Comparison of ENCODE assay signal across 1 cellular context in the genomic region with DNA sequence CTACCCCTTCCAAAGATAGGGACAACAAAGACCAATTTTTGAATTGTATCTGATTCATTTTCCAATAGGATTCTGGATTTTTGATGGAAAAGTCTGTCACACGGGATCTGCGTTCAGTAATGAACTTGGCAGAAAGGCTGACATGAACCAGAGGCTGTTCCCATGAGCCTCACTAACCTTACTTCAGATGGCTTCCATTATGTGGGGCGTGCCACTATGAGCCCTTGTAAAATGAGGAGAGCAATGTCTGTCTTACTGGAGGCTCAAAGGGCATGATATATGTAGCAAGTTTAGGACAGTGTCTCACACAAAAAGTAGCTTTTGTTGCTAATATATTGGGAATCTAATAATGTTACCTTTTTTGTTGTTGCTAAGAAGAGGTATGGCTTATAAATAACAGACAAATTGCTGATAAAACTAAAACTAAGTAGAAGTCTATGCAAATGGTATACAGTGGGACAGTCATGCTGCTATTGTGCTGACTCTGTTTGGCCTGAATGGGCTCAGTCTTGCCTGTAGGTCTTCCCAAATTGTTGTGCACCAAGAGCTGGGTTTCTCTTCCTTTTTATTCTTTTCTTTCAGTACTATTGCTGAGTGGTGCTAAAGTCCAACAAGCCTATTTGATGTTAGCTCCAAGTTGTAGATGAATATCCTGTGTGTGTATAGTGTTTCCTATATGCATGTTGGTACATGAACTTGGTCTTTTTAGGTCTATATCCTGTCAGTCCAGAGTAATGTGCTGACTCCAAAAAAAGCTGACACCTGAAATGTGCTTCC.
A peak's percentile ranks its signal among the peaks of the same experiment; 100 is the strongest.
TF ChIP-seq lines count a peak whose summit lies in the region.

No MANE protein-coding gene starts in this region.

TF ChIP-seq in HepG2, 621 proteins besides CTCF, POLR2A, EP300 and RAD21 (continued from another document):
- TF ChIP-seq, protein P1, sequence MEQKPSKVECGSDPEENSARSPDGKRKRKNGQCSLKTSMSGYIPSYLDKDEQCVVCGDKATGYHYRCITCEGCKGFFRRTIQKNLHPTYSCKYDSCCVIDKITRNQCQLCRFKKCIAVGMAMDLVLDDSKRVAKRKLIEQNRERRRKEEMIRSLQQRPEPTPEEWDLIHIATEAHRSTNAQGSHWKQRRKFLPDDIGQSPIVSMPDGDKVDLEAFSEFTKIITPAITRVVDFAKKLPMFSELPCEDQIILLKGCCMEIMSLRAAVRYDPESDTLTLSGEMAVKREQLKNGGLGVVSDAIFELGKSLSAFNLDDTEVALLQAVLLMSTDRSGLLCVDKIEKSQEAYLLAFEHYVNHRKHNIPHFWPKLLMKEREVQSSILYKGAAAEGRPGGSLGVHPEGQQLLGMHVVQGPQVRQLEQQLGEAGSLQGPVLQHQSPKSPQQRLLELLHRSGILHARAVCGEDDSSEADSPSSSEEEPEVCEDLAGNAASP (CRISPR knock-in tag; IDR thresholded peaks at IDR 0.05; ENCODE audit: borderline replicate concordance) = no peak
- TF ChIP-seq SIX4 (CRISPR knock-in tag; IDR thresholded peaks at IDR 0.05) (0 out of 2 replicates have a peak, but pooled peaks have one; percentile 28), ZNF775 (CRISPR knock-in tag; IDR thresholded peaks at IDR 0.05; ENCODE audit: borderline replicate concordance) (no peak), ASH2L (IDR thresholded peaks at IDR 0.05; ENCODE audit: insufficient read length, low read depth, low read length) (peak; percentile 32), ETV5 (CRISPR knock-in tag; IDR thresholded peaks at IDR 0.05; ENCODE audit: borderline replicate concordance) (peak; percentile 44; the same call in 1 of the 2 replicates), ZNF274 (CRISPR knock-in tag; IDR thresholded peaks at IDR 0.05) (no peak), ZNF660 (CRISPR knock-in tag; IDR thresholded peaks at IDR 0.05; ENCODE audit: borderline replicate concordance, low read depth) (no peak), NFE2L1 (CRISPR knock-in tag; IDR thresholded peaks at IDR 0.05; ENCODE audit: borderline replicate concordance) (no peak), SOX6 (IDR thresholded peaks at IDR 0.05) (no peak), SOX6 (CRISPR knock-in tag; IDR thresholded peaks at IDR 0.05) (peak; percentile 62), HDAC2 (CRISPR knock-in tag; IDR thresholded peaks at IDR 0.05) (peak; percentile 49; the same call in 1 of the 2 replicates), NCOR1 (IDR thresholded peaks at IDR 0.05; ENCODE audit: borderline replicate concordance, low read length) (peak; percentile 69), REPIN1 (CRISPR knock-in tag; IDR thresholded peaks at IDR 0.05; ENCODE audit: borderline replicate concordance, low read depth) (0 out of 2 replicates have a peak, but pooled peaks have one; percentile 49), HNF4G (IDR thresholded peaks at IDR 0.05; ENCODE audit: borderline replicate concordance, low read depth, low read length) (peak; percentile 26; the same call in 1 of the 2 replicates), HNF4G (CRISPR knock-in tag; IDR thresholded peaks at IDR 0.05; ENCODE audit: borderline replicate concordance, low read depth) (no peak), PCBP2 (optimal IDR thresholded peaks at IDR 0.05; ENCODE audit: low read depth, low read length, poor library complexity, severe bottlenecking) (no peak), ZNF644 (CRISPR knock-in tag; IDR thresholded peaks at IDR 0.05; ENCODE audit: low read depth) (peak; percentile 54; the same call in 1 of the 2 replicates), ZNF589 (CRISPR knock-in tag; conservative IDR thresholded peaks at IDR 0.05) (no peak), ZNF570 (CRISPR knock-in tag; IDR thresholded peaks at IDR 0.05; ENCODE audit: borderline replicate concordance) (no peak), ZMYM2 (CRISPR knock-in tag; IDR thresholded peaks at IDR 0.05) (no peak), EHMT2 (IDR thresholded peaks at IDR 0.05; ENCODE audit: borderline replicate concordance, low read depth, low read length) (0 out of 2 replicates have a peak, but pooled peaks have one; percentile 23), MED1 (CRISPR knock-in tag; IDR thresholded peaks at IDR 0.05) (0 out of 2 replicates have a peak, but pooled peaks have one; percentile 19), FOXP1 (IDR thresholded peaks at IDR 0.05) (no peak), FOXP1 (CRISPR knock-in tag; IDR thresholded peaks at IDR 0.05) (peak; percentile 16; the same call in 1 of the 2 replicates), NR3C1 (CRISPR knock-in tag; IDR thresholded peaks at IDR 0.05) (no peak), FLYWCH1 (CRISPR knock-in tag; IDR thresholded peaks at IDR 0.05) (no peak), FOXA1 (IDR thresholded peaks at IDR 0.05) (no peak), FOXA1 (CRISPR knock-in tag; IDR thresholded peaks at IDR 0.05) (peak; percentile 55), JUN (CRISPR knock-in tag; IDR thresholded peaks at IDR 0.05) (no peak), MYNN (CRISPR knock-in tag; IDR thresholded peaks at IDR 0.05; ENCODE audit: low read depth) (no peak), U2AF2 (IDR thresholded peaks at IDR 0.05; ENCODE audit: low read depth, low read length) (no peak), NAIF1 (CRISPR knock-in tag; IDR thresholded peaks at IDR 0.05; ENCODE audit: borderline replicate concordance) (no peak)
- TF ChIP-seq, protein P2, sequence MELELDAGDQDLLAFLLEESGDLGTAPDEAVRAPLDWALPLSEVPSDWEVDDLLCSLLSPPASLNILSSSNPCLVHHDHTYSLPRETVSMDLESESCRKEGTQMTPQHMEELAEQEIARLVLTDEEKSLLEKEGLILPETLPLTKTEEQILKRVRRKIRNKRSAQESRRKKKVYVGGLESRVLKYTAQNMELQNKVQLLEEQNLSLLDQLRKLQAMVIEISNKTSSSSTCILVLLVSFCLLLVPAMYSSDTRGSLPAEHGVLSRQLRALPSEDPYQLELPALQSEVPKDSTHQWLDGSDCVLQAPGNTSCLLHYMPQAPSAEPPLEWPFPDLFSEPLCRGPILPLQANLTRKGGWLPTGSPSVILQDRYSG (CRISPR knock-in tag; IDR thresholded peaks at IDR 0.05) = no peak
- TF ChIP-seq, protein P3, sequence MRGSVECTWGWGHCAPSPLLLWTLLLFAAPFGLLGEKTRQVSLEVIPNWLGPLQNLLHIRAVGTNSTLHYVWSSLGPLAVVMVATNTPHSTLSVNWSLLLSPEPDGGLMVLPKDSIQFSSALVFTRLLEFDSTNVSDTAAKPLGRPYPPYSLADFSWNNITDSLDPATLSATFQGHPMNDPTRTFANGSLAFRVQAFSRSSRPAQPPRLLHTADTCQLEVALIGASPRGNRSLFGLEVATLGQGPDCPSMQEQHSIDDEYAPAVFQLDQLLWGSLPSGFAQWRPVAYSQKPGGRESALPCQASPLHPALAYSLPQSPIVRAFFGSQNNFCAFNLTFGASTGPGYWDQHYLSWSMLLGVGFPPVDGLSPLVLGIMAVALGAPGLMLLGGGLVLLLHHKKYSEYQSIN (CRISPR knock-in tag; IDR thresholded peaks at IDR 0.05; ENCODE audit: borderline replicate concordance) = no peak
TF ChIP-seq in HepG2: peak in this region for 42.
